Comparison of ENCODE assay signal across 9 cellular contexts in the genomic region with DNA sequence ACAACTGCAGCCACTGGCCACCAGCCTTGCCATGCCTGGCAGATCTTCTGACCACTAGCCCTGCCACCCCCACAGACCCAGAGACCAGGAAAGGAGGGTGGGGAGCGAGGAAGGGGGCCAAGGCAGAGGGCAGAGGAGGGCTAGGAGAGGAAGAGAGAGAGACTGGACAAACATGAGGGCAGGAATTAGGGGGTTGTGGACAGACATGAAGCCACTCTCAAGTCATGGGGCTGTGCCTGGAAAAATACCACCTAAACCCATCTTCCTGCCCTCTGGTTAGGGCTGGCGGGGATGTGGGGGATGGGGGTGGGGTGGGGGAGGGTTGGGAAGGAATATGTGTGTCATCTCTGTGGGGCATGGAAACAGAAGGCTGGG. TPM values are rescaled to one million over a fixed set of nuclear protein-coding genes. Genes with fewer than 3 reads are reported as not detected.
DNase-seq lines count a peak whose midpoint lies in the region; ATAC-seq, FAIRE-seq and TF ChIP-seq lines count a peak whose summit lies in the region.
"Had no signal": no experiment of that assay in that cellular context is flagged by ENCODE, and none has a peak within 500 bp of the region (broad histone marks: within the 10 kb centered on the region; RNA-seq: fewer than 3 reads in every experiment).

No MANE protein-coding gene starts in this region.

- TF ChIP-seq POLR2A in upper lobe of left lung (IDR thresholded peaks at IDR 0.05), result no peak

- peaks cover 23% of the 10 kb centered on the region for H3K4me1 Mint-ChIP-seq in astrocyte (ENCODE audit: low read depth, unreplicated experiment)

- TF ChIP-seq EP300 in upper lobe of left lung (IDR thresholded peaks at IDR 0.05), result no peak

- H3K9me3 ChIP-seq in cardiac muscle cell (ENCODE audit: low read depth), result no peaks in the 10 kb centered on the region
- H3K9me3 ChIP-seq in astrocyte (ENCODE audit: insufficient read depth, low read depth, low read length), result no peaks in the 10 kb centered on the region
- no peaks in the 10 kb centered on the region for H3K9me3 ChIP-seq in mucosa of stomach (ENCODE audit: control insufficient read depth, low read length)
- H3K9me3 ChIP-seq in upper lobe of left lung, result no peaks in the 10 kb centered on the region

- H3K9me3 Mint-ChIP-seq in astrocyte (ENCODE audit: unreplicated experiment), result no peaks in the 10 kb centered on the region
- H3K9me3 Mint-ChIP-seq: memory B cell had no signal

- peak overlapping the region; percentile 67 for H3K4me2 ChIP-seq in astrocyte (ENCODE audit: low read length)

- WGBS in upper lobe of left lung, 2 donors, result 55 to 63% methylated on average over 2 of the region's 2 CpGs

- no peaks in the 10 kb centered on the region for H3K36me3 Mint-ChIP-seq in astrocyte (ENCODE audit: low read depth, unreplicated experiment)
- H3K36me3 Mint-ChIP-seq: memory B cell had no signal

- H4K20me1 ChIP-seq in astrocyte (ENCODE audit: insufficient read depth, low read length), result peaks cover 16% of the 10 kb centered on the region

- TF ChIP-seq CTCF in cardiac muscle cell (IDR thresholded peaks at IDR 0.05; ENCODE audit: low read depth, low read length) (no peak), astrocyte (IDR thresholded peaks at IDR 0.05; ENCODE audit: insufficient read depth, low read depth, low read length) (no peak), upper lobe of left lung (IDR thresholded peaks at IDR 0.05) (no peak)

- no peak overlapping the region for H2AFZ ChIP-seq in astrocyte (ENCODE audit: low read depth, low read length)

- H3K27me3 Mint-ChIP-seq in astrocyte (ENCODE audit: low read depth, unreplicated experiment), result peaks cover 6% of the 10 kb centered on the region
- H3K27me3 Mint-ChIP-seq: memory B cell had no signal

- no peak overlapping the region for H3K27ac Mint-ChIP-seq in astrocyte (ENCODE audit: unreplicated experiment)

- no peak overlapping the region for H3K4me3 Mint-ChIP-seq in astrocyte (ENCODE audit: unreplicated experiment)

- H3K27ac ChIP-seq in cardiac muscle cell, result peak overlapping the region; percentile 64
- no peak overlapping the region for H3K27ac ChIP-seq in astrocyte (ENCODE audit: low read depth, low read length)
- H3K27ac ChIP-seq in upper lobe of left lung, result peak overlapping the region; percentile 71 to 91 (median 87)

- peaks cover 30% of the 10 kb centered on the region for H3K4me1 ChIP-seq in cardiac muscle cell (ENCODE audit: low read depth)
- peaks cover 42% of the 10 kb centered on the region for H3K4me1 ChIP-seq in astrocyte (ENCODE audit: insufficient read depth, low read length)
- peaks cover 85% of the 10 kb centered on the region for H3K4me1 ChIP-seq in mucosa of stomach (ENCODE audit: control insufficient read depth, insufficient read depth, low read length)
- H3K4me1 ChIP-seq in upper lobe of left lung, result peaks cover 59 to 93% (median 84%) of the 10 kb centered on the region in 4 donors

- H3K36me3 ChIP-seq in cardiac muscle cell (no peaks in the 10 kb centered on the region), astrocyte (ENCODE audit: insufficient read depth, low read length) (no peaks in the 10 kb centered on the region), mucosa of stomach (ENCODE audit: control insufficient read depth, insufficient read depth, low read length) (no peaks in the 10 kb centered on the region), upper lobe of left lung (no peaks in the 10 kb centered on the region)

- FAIRE-seq in astrocyte (lab: Jason Lieb, UNC), result no peak

- ATAC-seq in Right ventricle myocardium inferior (no peak), upper lobe of left lung (ENCODE audit: low FRiP score in 2 of 2) (no peak), GM21390 (IDR thresholded peaks at IDR 0.05; ENCODE audit: unreplicated experiment) (no peak), HG03442 (IDR thresholded peaks at IDR 0.05; ENCODE audit: unreplicated experiment) (no peak)

- no peak overlapping the region for H3K9ac ChIP-seq in astrocyte (ENCODE audit: low read length)
- H3K9ac ChIP-seq in mucosa of stomach (ENCODE audit: low read length), result peak overlapping the region; percentile 66

- no peak overlapping the region for H3K4me3 ChIP-seq in cardiac muscle cell
- H3K4me3 ChIP-seq in astrocyte (ENCODE audit: insufficient read depth, low read depth, low read length), result no peak overlapping the region
- H3K4me3 ChIP-seq in mucosa of stomach (ENCODE audit: low read length), result no peak overlapping the region
- peak overlapping the region in 2 of 4 donors; percentile 0 to 87 for H3K4me3 ChIP-seq in upper lobe of left lung

- H3K79me2 ChIP-seq in astrocyte (ENCODE audit: insufficient read depth, low read length), result no peaks in the 10 kb centered on the region

- DNase-seq in cardiac muscle cell (ENCODE audit: low read depth in 1 of 2, low spot score in 1 of 2) (no peak), Right ventricle myocardium inferior (ENCODE audit: missing footprints) (no peak), astrocyte (ENCODE audit: low read depth) (no peak), upper lobe of left lung (no peak), NCI-H446 treated with DMSO at 0.1 percent for 48 hours (lab: John Stamatoyannopoulos, UW) (no peak)

- intact Hi-C loops in Right ventricle myocardium inferior (cut with DNase I), result loop anchor here (1.0 to 10.0 kb wide), 2 partner anchors 12 to 447 kb away; a partner anchor contains a TSS

- H3K27me3 ChIP-seq in cardiac muscle cell (no peaks in the 10 kb centered on the region), astrocyte (ENCODE audit: insufficient read depth, low read length) (no peaks in the 10 kb centered on the region), mucosa of stomach (ENCODE audit: control insufficient read depth, insufficient read depth, low read length) (no peaks in the 10 kb centered on the region), upper lobe of left lung (no peaks in the 10 kb centered on the region)

RNA-seq across cellular contexts. Expression of a gene that starts 1.4 kb away (rescaled TPM):
- total RNA-seq in cardiac muscle cell, result 62.7 and 64.9 TPM in 2 replicates
- 85.4 and 88.7 TPM in 2 replicates for polyA plus RNA-seq in cardiac muscle cell
- total RNA-seq in Right ventricle myocardium inferior, result 170 TPM
- total RNA-seq in astrocyte, result 14.8 and 15.3 TPM in 2 replicates
- 10 to 100 TPM; 38.3 to 93.2 (median 45.8) TPM for total RNA-seq in upper lobe of left lung

RNA-seq across cellular contexts. Expression of a gene that starts 5.2 kb away (rescaled TPM):
- total RNA-seq in cardiac muscle cell, result 0.21 TPM in 1 of 2 replicates, not detected in the other
- 0.55 and 1.0 TPM in 2 replicates for polyA plus RNA-seq in cardiac muscle cell
- not detected for total RNA-seq in Right ventricle myocardium inferior
- total RNA-seq in astrocyte, result not detected in 2 replicates
- total RNA-seq in upper lobe of left lung, result under 1 TPM in 1 of 6 donors, not detected in 5; 0.46 TPM

RNA-seq across cellular contexts. Expression of a gene that starts 25.0 kb away (rescaled TPM):
- total RNA-seq in cardiac muscle cell (865 and 876 TPM in 2 replicates), Right ventricle myocardium inferior (867 TPM), astrocyte (859 and 914 TPM in 2 replicates), upper lobe of left lung (100 to 1,000 TPM; 175 to 656 (median 471) TPM)
- 665 and 702 TPM in 2 replicates for polyA plus RNA-seq in cardiac muscle cell

RNA-seq across cellular contexts. Expression of a gene that starts 35.4 kb away (rescaled TPM):
- total RNA-seq in cardiac muscle cell, result 34.3 and 50.5 TPM in 2 replicates
- 44.4 and 63.3 TPM in 2 replicates for polyA plus RNA-seq in cardiac muscle cell
- 21.3 TPM for total RNA-seq in Right ventricle myocardium inferior
- total RNA-seq in astrocyte, result 61.8 and 66.6 TPM in 2 replicates
- total RNA-seq in upper lobe of left lung, result 10 to 100 TPM; 14.6 to 44.8 (median 29.8) TPM

RNA-seq across cellular contexts. Expression of a gene that starts 43.4 kb away (rescaled TPM):
- total RNA-seq in cardiac muscle cell, result 23.8 and 34.2 TPM in 2 replicates
- 8.2 and 12.5 TPM in 2 replicates for polyA plus RNA-seq in cardiac muscle cell
- total RNA-seq in Right ventricle myocardium inferior, result 2.4 TPM
- total RNA-seq in astrocyte, result 10.1 and 11.0 TPM in 2 replicates
- total RNA-seq in upper lobe of left lung, result 10 to 100 TPM in 5 of 6 donors, 1 to 10 TPM in 1; 7.8 to 27.0 (median 13.6) TPM
